6 cellular contexts compared by ENCODE assay signal in the genomic region with DNA sequence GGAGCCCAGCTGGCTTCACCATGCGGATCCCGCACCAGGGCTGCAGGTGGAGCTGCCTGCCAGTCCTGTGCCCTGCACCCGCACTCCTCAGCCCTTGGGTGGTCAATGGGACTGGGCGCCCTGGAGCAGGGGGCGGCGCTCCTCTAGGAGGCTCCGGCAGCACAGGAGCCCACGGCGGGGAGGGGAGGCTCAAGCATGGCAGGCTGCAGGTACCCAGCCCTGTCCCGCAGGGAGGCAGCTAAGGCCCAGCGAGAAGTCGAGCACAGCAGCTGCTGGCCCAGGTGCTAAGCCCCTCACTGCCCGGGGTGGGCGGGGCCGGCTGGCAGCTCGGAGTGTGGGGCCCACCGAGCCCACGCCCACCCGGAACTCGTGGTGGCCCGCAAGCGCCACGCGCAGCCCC.
DNase-seq lines count a peak whose midpoint lies in the region; ATAC-seq, FAIRE-seq and TF ChIP-seq lines count a peak whose summit lies in the region.
"Not testable (repeated sequence)": the region's sequence is repeated elsewhere in the genome, so short reads cannot be mapped to it uniquely, and the experiment has no call there.

No MANE protein-coding gene starts in this region.

- not testable (repeated sequence) for H3K27ac ChIP-seq in RWPE2 (ENCODE audit: poor library complexity, severe bottlenecking); kidney (ENCODE audit: low read depth in 2 of 2, low read length in 2 of 2); aorta (ENCODE audit: low read depth in 1 of 2, low read length in 2 of 2)

- H3K9me3 ChIP-seq in RWPE2 (ENCODE audit: severe bottlenecking); kidney (ENCODE audit: control insufficient read depth in 1 of 2, low read length in 2 of 2); aorta (ENCODE audit: control insufficient read depth, low read length): not testable (repeated sequence)

- intact Hi-C loops in Right ventricle myocardium inferior (cut with DNase I); kidney (cut with DNase I); posterior vena cava (cut with DNase I); aorta (cut with DNase I): not testable (repeated sequence)

- not testable (repeated sequence) for H3K9ac ChIP-seq in kidney (ENCODE audit: low read length in 2 of 2)

- TF ChIP-seq CTCF in RWPE2 (IDR thresholded peaks at IDR 0.05; ENCODE audit: poor library complexity, severe bottlenecking); kidney (IDR thresholded peaks at IDR 0.05; ENCODE audit: borderline replicate concordance, extremely low read depth, insufficient read depth): not testable (repeated sequence)

- ATAC-seq in RWPE2 (ENCODE audit: low read depth); Right ventricle myocardium inferior; aorta (ENCODE audit: low FRiP score): not testable (repeated sequence)

- 95 to 97% methylated on average over 24 of the region's 24 CpGs for WGBS in aorta, 2 donors

- not testable (repeated sequence) for FAIRE-seq in kidney (lab: Jason Lieb, UNC)

- H3K4me3 ChIP-seq in RWPE2 (ENCODE audit: severe bottlenecking); kidney (ENCODE audit: low read length in 2 of 2); aorta (ENCODE audit: low read length in 2 of 2): not testable (repeated sequence)

- H3K27me3 ChIP-seq in RWPE2 (ENCODE audit: insufficient read depth, poor library complexity, severe bottlenecking); aorta (ENCODE audit: control insufficient read depth in 1 of 2, insufficient read depth in 2 of 2, low read length in 1 of 2): not testable (repeated sequence)

- H3K36me3 ChIP-seq in RWPE2 (ENCODE audit: low read depth); kidney (ENCODE audit: control insufficient read depth in 1 of 2, insufficient read depth in 2 of 2, low read length in 2 of 2); aorta (ENCODE audit: control insufficient read depth in 1 of 2, insufficient read depth in 2 of 2, low read length in 1 of 2): not testable (repeated sequence)

- H3K4me1 ChIP-seq in RWPE2 (ENCODE audit: insufficient read depth, poor library complexity, severe bottlenecking); kidney (ENCODE audit: control insufficient read depth in 1 of 2, insufficient read depth in 1 of 2, low read depth in 1 of 2, low read length in 2 of 2); aorta (ENCODE audit: control insufficient read depth in 1 of 2, insufficient read depth in 2 of 2, low read length in 2 of 2): not testable (repeated sequence)

- peak; percentile 30 for DNase-seq in RWPE2 (ENCODE audit: low spot score)
- peak; percentile 7 for DNase-seq in activated naive CD4-positive, alpha-beta T cell treated with anti-CD3 and anti-CD28 coated beads, Interleukin-2, amount 50 U/mL, for 16 hours
- DNase-seq in Right ventricle myocardium inferior (ENCODE audit: missing footprints), result peak; percentile 59
- DNase-seq in kidney, result peak; percentile 54
- DNase-seq in posterior vena cava (ENCODE audit: low spot score), result peak; percentile 71
- DNase-seq in aorta, result peak; percentile 32 to 62

Comparison
In these comparisons a context has a peak if more than half of its experiments do, and no peak if none do; other contexts are left out.
1. DNase-seq: peak in every context shown above with its lines; median percentile 71 in posterior vena cava; 59 in Right ventricle myocardium inferior; 54 in kidney; 47 in aorta; 30 in RWPE2; 7 in activated naive CD4-positive, alpha-beta T cell treated with anti-CD3 and anti-CD28 coated beads, Interleukin-2, amount 50 U/mL, for 16 hours.